Comparison of ENCODE assay signal across 11 cellular contexts in the genomic region with DNA sequence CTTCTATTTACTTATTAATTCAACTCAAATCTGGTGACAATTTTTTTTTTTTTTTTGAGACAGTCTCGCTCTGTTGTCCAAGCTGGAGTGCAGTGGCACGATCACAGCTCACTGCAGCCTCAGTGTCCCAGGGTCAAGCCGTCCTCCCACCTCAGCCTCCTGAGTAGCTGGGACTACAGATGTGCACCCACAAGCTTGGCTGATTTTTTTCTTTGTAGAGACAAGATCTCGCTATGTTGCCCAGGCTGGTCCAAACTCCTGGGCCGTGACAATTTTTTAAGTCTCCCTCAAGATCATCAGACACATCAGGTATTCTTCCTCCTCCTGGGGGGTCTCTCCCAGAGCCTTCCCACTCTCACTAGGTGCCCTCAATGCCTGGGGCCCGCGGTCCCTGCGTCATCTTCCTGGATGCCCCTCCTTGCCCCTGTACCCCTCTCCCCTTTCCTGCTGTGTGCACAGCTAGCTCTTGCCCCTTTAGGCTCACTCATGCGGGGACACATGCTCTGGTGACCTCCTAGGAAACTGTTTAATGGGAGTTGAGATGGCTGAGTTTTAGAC. TPM values are rescaled to one million over a fixed set of nuclear protein-coding genes. Genes with fewer than 3 reads are reported as not detected.
DNase-seq lines count a peak whose midpoint lies in the region; ATAC-seq, FAIRE-seq and TF ChIP-seq lines count a peak whose summit lies in the region.
"Had no signal": no experiment of that assay in that cellular context is flagged by ENCODE, and none has a peak within 500 bp of the region (broad histone marks: within the 10 kb centered on the region; RNA-seq: fewer than 3 reads in every experiment).

No MANE protein-coding gene starts in this region.

- no peaks in the 10 kb centered on the region for H3K9me3 ChIP-seq in mesenchymal stem cell (ENCODE audit: control insufficient read depth, low read length)

- no peak overlapping the region for H3K23ac ChIP-seq in mesenchymal stem cell (ENCODE audit: low read length in 2 of 2)

- DNase-seq in GM10248 (ENCODE audit: extremely low spot score) (no peak), foreskin fibroblast (no peak), GM12891 (ENCODE audit: insufficient read length, low spot score) (no peak), mesenchymal stem cell (no peak)
- DNase-seq: activated CD4-positive, alpha-beta T cell treated with anti-CD3 and anti-CD28 coated beads for 4 hours; left cardiac atrium; NCI-H1930 had no signal

- H3K27me3 ChIP-seq in mesenchymal stem cell (ENCODE audit: control insufficient read depth in 1 of 2, insufficient read depth in 1 of 2, low read length in 2 of 2): peaks cover 15 to 54% of the 10 kb centered on the region in 2 experiments

- no peak for FAIRE-seq in GM12891 (lab: Jason Lieb, UNC)

- H2BK12ac ChIP-seq in mesenchymal stem cell (ENCODE audit: low read length in 2 of 2): no peak overlapping the region

- TF ChIP-seq CTCF in GM10248 (IDR thresholded peaks at IDR 0.05; ENCODE audit: control extremely low read depth, extremely low read depth, low read depth, missing control alignments) (no peak), foreskin fibroblast (IDR thresholded peaks at IDR 0.05; ENCODE audit: low read depth, low read length) (no peak)

- H3K36me3 ChIP-seq in mesenchymal stem cell (ENCODE audit: control insufficient read depth in 1 of 2, insufficient read depth in 2 of 2, low read depth in 1 of 2, low read length in 2 of 2): no peaks in the 10 kb centered on the region

- no peak overlapping the region for H2AK5ac ChIP-seq in mesenchymal stem cell (ENCODE audit: low read length, severe bottlenecking)

- no peak overlapping the region for H3K4me2 ChIP-seq in mesenchymal stem cell (ENCODE audit: low read length, poor library complexity, severe bottlenecking)

- H3K79me1 ChIP-seq in mesenchymal stem cell (replicated peaks; ENCODE audit: low read length, poor library complexity, severe bottlenecking): no peaks in the 10 kb centered on the region

- CTCF ChIA-PET in GM10248 (lab: Yijun Ruan, JAX): interaction anchor here (1.1 to 8.0 kb wide), 6 partner anchors 9 to 41 kb away, joined by 3 to 88 read pairs (median 24); no protein-coding TSS in a partner anchor

- H2BK120ac ChIP-seq in mesenchymal stem cell (ENCODE audit: low read depth, low read length): no peak overlapping the region

- no peak overlapping the region for H4K91ac ChIP-seq in mesenchymal stem cell (ENCODE audit: low read length)

- H3K14ac ChIP-seq in mesenchymal stem cell (ENCODE audit: low read length in 2 of 2): no peak overlapping the region

- 80% methylated on average over 6 of the region's 9 CpGs for WGBS in mesenchymal stem cell

- no peak overlapping the region for H2BK15ac ChIP-seq in mesenchymal stem cell (ENCODE audit: low read depth, poor library complexity, severe bottlenecking)

- no peak overlapping the region for H3K18ac ChIP-seq in mesenchymal stem cell (ENCODE audit: low read depth in 1 of 2, low read length in 2 of 2)

- H3K4me1 ChIP-seq in mesenchymal stem cell (ENCODE audit: control insufficient read depth, insufficient read depth, low read depth, low read length): peaks cover 5% of the 10 kb centered on the region

- H2BK5ac ChIP-seq in mesenchymal stem cell (ENCODE audit: low read depth, low read length, poor library complexity, severe bottlenecking): no peak overlapping the region

- H3K4ac ChIP-seq in mesenchymal stem cell (ENCODE audit: low read depth in 1 of 2, low read length in 2 of 2): no peak overlapping the region

- no peak overlapping the region for H2AFZ ChIP-seq in mesenchymal stem cell (ENCODE audit: low read depth, low read length)

- POLR2A ChIA-PET in GM10248 (lab: Yijun Ruan, JAX): interaction anchor here (0.7 kb wide), 1 partner anchor 16 kb away, joined by 3 read pairs; no protein-coding TSS in a partner anchor

- TF ChIP-seq POLR2A in GM12891 (IDR thresholded peaks at IDR 0.05; ENCODE audit: low read depth, low read length): no peak

- H4K8ac ChIP-seq in mesenchymal stem cell (ENCODE audit: low read length): no peak overlapping the region

- H3K4me3 ChIP-seq in foreskin fibroblast (ENCODE audit: low read depth in 1 of 2, low read length in 2 of 2) (no peak overlapping the region), mesenchymal stem cell (ENCODE audit: insufficient read depth in 1 of 2, low read depth in 1 of 2, low read length in 2 of 2) (no peak overlapping the region)

- H3K27ac ChIP-seq in cingulate gyrus (ENCODE audit: low read depth, low read length) (peak overlapping the region; percentile 47), mesenchymal stem cell (ENCODE audit: low read length, poor library complexity, severe bottlenecking) (no peak overlapping the region)

- H3K9ac ChIP-seq in mesenchymal stem cell (ENCODE audit: low read length): no peak overlapping the region

- ATAC-seq in GM18499 (IDR thresholded peaks at IDR 0.05; ENCODE audit: insufficient read depth, unreplicated experiment) (peak; percentile 15), GM19455 (IDR thresholded peaks at IDR 0.05; ENCODE audit: unreplicated experiment) (peak; percentile 12), HG03045 (IDR thresholded peaks at IDR 0.05; ENCODE audit: unreplicated experiment) (peak; percentile 36)
- ATAC-seq: left cardiac atrium had no signal

TF ChIP-seq in GM12891, 5 proteins besides CTCF, POLR2A, EP300 and RAD21:
- TF ChIP-seq POU2F2 (IDR thresholded peaks at IDR 0.05; ENCODE audit: low read depth, low read length) (no peak), TAF1 (IDR thresholded peaks at IDR 0.05; ENCODE audit: low read depth, low read length) (no peak), SPI1 (IDR thresholded peaks at IDR 0.05; ENCODE audit: low read depth, low read length) (no peak), PAX5 (IDR thresholded peaks at IDR 0.05; ENCODE audit: insufficient read depth, low read length, severe bottlenecking) (no peak), POLR2AphosphoS5 (IDR thresholded peaks at IDR 0.05; ENCODE audit: low read depth, low read length) (no peak)

RNA-seq across cellular contexts. Expression of gene MAL, which starts 38.0 kb away (rescaled TPM):
- 11.2 TPM for polyA plus RNA-seq in GM12891 (2012; ENCODE audit: low read depth, missing spikeins)
- not detected for polyA plus RNA-seq in mesenchymal stem cell (2013, experiment 1 of 2)
- not detected for polyA plus RNA-seq in mesenchymal stem cell (2013, experiment 2 of 2)

RNA-seq across cellular contexts. Expression of gene MRPS5, which starts 58.1 kb away (rescaled TPM):
- 45.2 TPM for polyA plus RNA-seq in GM12891 (2012; ENCODE audit: low read depth, missing spikeins)
- polyA plus RNA-seq in mesenchymal stem cell (2013, experiment 1 of 2): 45.2 TPM
- 45.1 TPM for polyA plus RNA-seq in mesenchymal stem cell (2013, experiment 2 of 2)
